Comparison of ENCODE assay signal across 13 cellular contexts in the genomic region with DNA sequence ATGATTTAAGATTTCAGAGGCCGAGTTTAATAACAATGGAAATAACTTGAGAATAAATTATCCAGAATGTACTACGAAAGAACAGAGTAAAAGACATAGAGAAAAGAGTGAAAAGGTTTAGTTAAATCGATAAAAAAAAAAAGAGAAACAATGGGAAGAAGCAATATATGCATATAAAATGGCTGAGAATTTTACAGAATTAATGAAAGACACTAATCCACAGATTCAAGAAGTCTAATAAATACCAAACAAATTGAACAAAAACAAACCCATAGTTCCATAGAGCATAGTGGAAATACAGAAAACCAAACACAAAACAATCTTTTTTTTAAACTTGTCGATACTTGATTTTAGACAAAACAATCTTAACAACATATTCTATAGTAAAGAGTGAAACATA. TPM values are rescaled to one million over a fixed set of nuclear protein-coding genes. Genes with fewer than 3 reads are reported as not detected.
DNase-seq lines count a peak whose midpoint lies in the region; ATAC-seq, FAIRE-seq and TF ChIP-seq lines count a peak whose summit lies in the region.
"Had no signal": no experiment of that assay in that cellular context is flagged by ENCODE, and none has a peak within 500 bp of the region (broad histone marks: within the 10 kb centered on the region; RNA-seq: fewer than 3 reads in every experiment).

No MANE protein-coding gene starts in this region.

- H3K9me1 ChIP-seq in K562 (ENCODE audit: control insufficient read depth, insufficient read depth, low read length), result no peaks in the 10 kb centered on the region

- CTCF ChIA-PET in K562 (lab: Yijun Ruan, JAX; ENCODE audit: low intra/inter-chr PET ratio), result no interaction called here

- H3K36me3 ChIP-seq in Karpas-422 (ENCODE audit: insufficient read depth, low read length), result peaks cover 4% of the 10 kb centered on the region; the same call in 1 of the 2 replicates
- peaks cover 2% of the 10 kb centered on the region; the same call in 1 of the 3 replicates for H3K36me3 ChIP-seq in K562 (ENCODE audit: control insufficient read depth, insufficient read depth, low read length)
- no peaks in the 10 kb centered on the region for H3K36me3 ChIP-seq in neural cell (ENCODE audit: insufficient read depth, low read length)

- no peak for TF ChIP-seq POLR2A in K562 (conservative IDR thresholded peaks at IDR 0.05)

- H3K27ac Mint-ChIP-seq in T-helper 1 cell treated with Interleukin-12 subunit alpha and Interleukin-12 subunit beta and Interleukin-4 antibody, amounts not matched to agents 30 μg/mL and 1 μg/mL, for 36 hours, result peak overlapping the region; percentile 13

- TF ChIP-seq RAD21 in K562 (CRISPR knock-in tag; conservative IDR thresholded peaks at IDR 0.05 in 1 of 2, IDR thresholded peaks at IDR 0.05 in 1 of 2) (no peak), neural cell (conservative IDR thresholded peaks at IDR 0.05) (no peak)

- WGBS in K562 (ENCODE audit: insufficient coverage, low coverage, missing lambda C conversion rate), result 66% methylated on average over 4 of the region's 4 CpGs

- intact Hi-C loops in K562 (cut with micrococcal nuclease), result no loop called here

- H4K20me1 ChIP-seq in Karpas-422 (ENCODE audit: insufficient read depth, low read depth, low read length) (no peaks in the 10 kb centered on the region), K562 (replicated peaks; ENCODE audit: control insufficient read depth, insufficient read depth, low read length) (no peaks in the 10 kb centered on the region), neural cell (ENCODE audit: insufficient read depth) (no peaks in the 10 kb centered on the region)

- H3K36me3 Mint-ChIP-seq in T-helper 1 cell treated with Interleukin-12 subunit alpha and Interleukin-12 subunit beta and Interleukin-4 antibody, amounts not matched to agents 30 μg/mL and 1 μg/mL, for 36 hours (ENCODE audit: low read depth), result peaks cover 2% of the 10 kb centered on the region

- TF ChIP-seq CTCF in K562 (IDR thresholded peaks at IDR 0.05 in 2 of 3, conservative IDR thresholded peaks at IDR 0.05 in 1 of 3; ENCODE audit: insufficient read depth in 2 of 3, low read depth in 1 of 3, low read length in 3 of 3) (no peak), neural cell (IDR thresholded peaks at IDR 0.05; ENCODE audit: poor library complexity, severe bottlenecking) (no peak)

- H3K4me3 ChIP-seq in Karpas-422 (ENCODE audit: low read length) (peak overlapping the region; percentile 96), K562 (no peak overlapping the region), neural cell (ENCODE audit: low read length) (peak overlapping the region; percentile 88)

- no peak for ATAC-seq in K562
- no peak for ATAC-seq in GM19395 (IDR thresholded peaks at IDR 0.05; ENCODE audit: unreplicated experiment)

- H3K27ac ChIP-seq in Karpas-422 (ENCODE audit: low read length), result peak overlapping the region; percentile 60; the same call in 1 of the 2 replicates
- H3K27ac ChIP-seq in K562 (ENCODE audit: extremely low read depth, low read depth, low read length), result no peak overlapping the region
- no peak overlapping the region for H3K27ac ChIP-seq in neural cell (ENCODE audit: low read length)

- no peak for TF ChIP-seq EP300 in K562 (IDR thresholded peaks at IDR 0.05; ENCODE audit: low read length)
- TF ChIP-seq EP300 in neural cell (conservative IDR thresholded peaks at IDR 0.05; ENCODE audit: poor library complexity, severe bottlenecking), result no peak

- FAIRE-seq in K562 (lab: Jason Lieb, UNC), result no peak
- FAIRE-seq: G401.6 had no signal

- H3K4me1 Mint-ChIP-seq in T-helper 1 cell treated with Interleukin-12 subunit alpha and Interleukin-12 subunit beta and Interleukin-4 antibody, amounts not matched to agents 30 μg/mL and 1 μg/mL, for 36 hours (ENCODE audit: low read depth), result peaks cover 33% of the 10 kb centered on the region

- no peak for DNase-seq in T-helper 1 cell
- no peak for DNase-seq in Karpas-422
- no peak for DNase-seq in K562 (ENCODE audit: extremely low read depth in 1 of 4, low spot score in 3 of 4)
- no peak for DNase-seq in SK-N-DZ (ENCODE audit: low spot score)
- DNase-seq in DMS53 treated with DMSO at 0.1 percent for 48 hours (lab: John Stamatoyannopoulos, UW; ENCODE audit: unreplicated experiment), result no peak
- DNase-seq: 8988T; activated CD4-positive, CD25-positive, alpha-beta regulatory T cell; GOT3; NCI-H345 had no signal

- peak overlapping the region; percentile 96 for H3K4me3 Mint-ChIP-seq in T-helper 1 cell treated with Interleukin-12 subunit alpha and Interleukin-12 subunit beta and Interleukin-4 antibody, amounts not matched to agents 30 μg/mL and 1 μg/mL, for 36 hours

- in situ Hi-C loops in K562 (cut with MboI), result no loop called here

- H3K27me3 Mint-ChIP-seq in T-helper 1 cell treated with Interleukin-12 subunit alpha and Interleukin-12 subunit beta and Interleukin-4 antibody, amounts not matched to agents 30 μg/mL and 1 μg/mL, for 36 hours (ENCODE audit: low read depth), result no peaks in the 10 kb centered on the region

- H3K79me2 ChIP-seq in Karpas-422 (ENCODE audit: low read length) (peaks cover 96% of the 10 kb centered on the region), K562 (ENCODE audit: control insufficient read depth, insufficient read depth, low read length) (peaks cover 89% of the 10 kb centered on the region), neural cell (replicated peaks; ENCODE audit: insufficient read depth, low read length) (peaks cover 83% of the 10 kb centered on the region)

- H3F3A ChIP-seq in neural cell (ENCODE audit: insufficient read depth, low read length, poor library complexity, severe bottlenecking), result no peaks in the 10 kb centered on the region

- peak overlapping the region; percentile 92 for H3K9ac ChIP-seq in Karpas-422 (ENCODE audit: low read length)
- no peak overlapping the region; a peak in 1 of 4 replicates for H3K9ac ChIP-seq in K562 (ENCODE audit: insufficient read depth in 1 of 2, low read depth in 2 of 2, low read length in 2 of 2)
- H3K9ac ChIP-seq in neural cell (ENCODE audit: low read length), result no peak overlapping the region

- H3K9me3 ChIP-seq in Karpas-422 (ENCODE audit: low read length), result no peaks in the 10 kb centered on the region
- H3K9me3 ChIP-seq in K562 (replicated peaks; ENCODE audit: control insufficient read depth, insufficient read depth, low read depth, low read length), result no peaks in the 10 kb centered on the region
- no peaks in the 10 kb centered on the region for H3K9me3 ChIP-seq in neural cell (ENCODE audit: low read length)

- H3K9me2 ChIP-seq in Karpas-422 (replicated peaks; ENCODE audit: insufficient read depth, low read length) (no peaks in the 10 kb centered on the region), neural cell (ENCODE audit: insufficient read depth, low read length) (no peaks in the 10 kb centered on the region)

- POLR2A ChIA-PET in K562 (lab: Yijun Ruan, JAX), result no interaction called here

- H3K4me1 ChIP-seq in Karpas-422 (ENCODE audit: low read length) (peaks cover 39% of the 10 kb centered on the region), K562 (replicated peaks in 1 of 2; ENCODE audit: control insufficient read depth in 2 of 2, insufficient read depth in 2 of 2, low read length in 2 of 2) (peaks cover 6 to 9% of the 10 kb centered on the region in 2 experiments)

- no TSS peak for BruUV-seq in K562 (replicated peaks; lab: Mats Ljungman, UMichigan)

- H3K27me3 ChIP-seq in Karpas-422 (ENCODE audit: low read length) (no peaks in the 10 kb centered on the region), K562 (ENCODE audit: control insufficient read depth in 2 of 2, insufficient read depth in 2 of 2, low read length in 2 of 2) (no peaks in the 10 kb centered on the region), neural cell (ENCODE audit: insufficient read depth, low read depth, low read length) (no peaks in the 10 kb centered on the region)

- H3K9me3 Mint-ChIP-seq in T-helper 1 cell treated with Interleukin-12 subunit alpha and Interleukin-12 subunit beta and Interleukin-4 antibody, amounts not matched to agents 30 μg/mL and 1 μg/mL, for 36 hours, result no peaks in the 10 kb centered on the region

- no peak overlapping the region for H2AFZ ChIP-seq in Karpas-422 (ENCODE audit: low read length)
- no peak overlapping the region for H2AFZ ChIP-seq in K562 (ENCODE audit: low read depth, low read length)
- no peak overlapping the region for H2AFZ ChIP-seq in neural cell (ENCODE audit: low read depth, low read length)

- H3K4me2 ChIP-seq in Karpas-422 (ENCODE audit: low read depth, low read length, poor library complexity, severe bottlenecking) (peak overlapping the region; percentile 76), K562 (ENCODE audit: insufficient read depth, low read length) (peak overlapping the region; percentile 84), neural cell (ENCODE audit: low read length) (peak overlapping the region; percentile 100)

RNA-seq across cellular contexts. Expression of gene PSME3IP1, which starts 1.7 kb away (rescaled TPM):
- total RNA-seq in Karpas-422 (2014; rRNA removed; shearing (Covaris generic); ENCODE audit: low replicate concordance), result 84.0 and 98.4 TPM in 2 replicates
- total RNA-seq in K562 (2011; cell fraction: chromatin; rRNA removed; ENCODE audit: low replicate concordance), result 53.9 and 134 TPM in 2 replicates
- total RNA-seq in K562 (2011; cell fraction: nucleolus; rRNA removed), result 46.7 and 60.7 TPM in 2 replicates
- 71.6 and 104 TPM in 2 replicates for total RNA-seq in K562 (2011; cell fraction: nucleoplasm; rRNA removed)
- total RNA-seq in K562 (2014; rRNA removed) (76.9 and 85.5 TPM in 2 replicates), K562 (2014; rRNA removed; fragmentation: Illumina TruSeq; extraction: Trizol) (143 and 167 TPM in 2 replicates), K562 (2015; rRNA removed; fragmentation: Illumina TruSeq; extraction: Trizol) (147 and 158 TPM in 2 replicates), K562 (2021) (104 and 106 TPM in 2 replicates)
- polyA plus RNA-seq in K562 (2011; rRNA removed) (115 and 144 TPM in 2 replicates), K562 (2014; fragmentation: Illumina TruSeq; extraction: Trizol) (155 and 187 TPM in 2 replicates), K562 (2014; fragmentation: Nextera tagmentation; extraction: Ambion mirVana) (100 to 1,000 TPM in 1 of 2 experiments, 10 to 100 TPM in 1; 63.8 to 142 TPM), K562 (2014; rRNA removed) (146 and 152 TPM in 2 replicates), neural cell (146 and 167 TPM in 2 replicates)
- 132 and 144 TPM in 2 replicates for polyA plus RNA-seq in K562 (2011; cell fraction: cytosol; rRNA removed)
- 251 and 259 TPM in 2 replicates for polyA plus RNA-seq in K562 (2011; cell fraction: nucleus; rRNA removed)
- 88.6 and 121 TPM in 2 replicates for polyA plus RNA-seq in K562 (2012)
- 78.0 and 80.4 TPM in 2 replicates for polyA minus RNA-seq in K562 (2011; rRNA and poly(A)+ RNA removed)
- polyA minus RNA-seq in K562 (2011; cell fraction: cytosol; rRNA and poly(A)+ RNA removed), result 45.1 and 48.8 TPM in 2 replicates
- polyA minus RNA-seq in K562 (2011; cell fraction: nucleus; rRNA and poly(A)+ RNA removed), result 40.8 and 66.0 TPM in 2 replicates
- polyA minus RNA-seq in neural cell, result 143 and 151 TPM in 2 replicates
- 164 and 204 TPM in 2 replicates for polyA plus RNA-seq in SK-N-DZ (2014; cell fraction: cytosol; rRNA removed)
- 193 and 200 TPM in 2 replicates for polyA plus RNA-seq in SK-N-DZ (2014; cell fraction: nucleus; rRNA removed)

RNA-seq across cellular contexts. Expression of gene RSPRY1, which starts 2.0 kb away (rescaled TPM):
- total RNA-seq in Karpas-422 (2014; rRNA removed; shearing (Covaris generic); ENCODE audit: low replicate concordance), result 23.7 and 26.4 TPM in 2 replicates
- 60.1 and 86.3 TPM in 2 replicates for total RNA-seq in K562 (2011; cell fraction: chromatin; rRNA removed; ENCODE audit: low replicate concordance)
- 29.9 and 41.0 TPM in 2 replicates for total RNA-seq in K562 (2011; cell fraction: nucleolus; rRNA removed)
- total RNA-seq in K562 (2011; cell fraction: nucleoplasm; rRNA removed), result 44.0 and 48.0 TPM in 2 replicates
- 14.5 and 20.0 TPM in 2 replicates for total RNA-seq in K562 (2014; rRNA removed)
- total RNA-seq in K562 (2014; rRNA removed; fragmentation: Illumina TruSeq; extraction: Trizol), result 25.5 and 26.3 TPM in 2 replicates
- total RNA-seq in K562 (2015; rRNA removed; fragmentation: Illumina TruSeq; extraction: Trizol), result 25.2 and 27.8 TPM in 2 replicates
- total RNA-seq in K562 (2021), result 20.8 and 22.7 TPM in 2 replicates
- polyA plus RNA-seq in K562 (2011; rRNA removed), result 25.4 and 28.0 TPM in 2 replicates
- polyA plus RNA-seq in K562 (2011; cell fraction: cytosol; rRNA removed), result 10.7 and 15.7 TPM in 2 replicates
- polyA plus RNA-seq in K562 (2011; cell fraction: nucleus; rRNA removed), result 21.4 and 28.5 TPM in 2 replicates
- 11.1 and 11.4 TPM in 2 replicates for polyA plus RNA-seq in K562 (2012)
- polyA plus RNA-seq in K562 (2014; fragmentation: Illumina TruSeq; extraction: Trizol), result 17.6 and 23.1 TPM in 2 replicates
- 10 to 100 TPM; 10.2 to 13.4 TPM for polyA plus RNA-seq in K562 (2014; fragmentation: Nextera tagmentation; extraction: Ambion mirVana)
- 15.0 and 17.5 TPM in 2 replicates for polyA plus RNA-seq in K562 (2014; rRNA removed)
- polyA minus RNA-seq in K562 (2011; rRNA and poly(A)+ RNA removed), result 61.4 and 62.4 TPM in 2 replicates
- 31.9 and 34.4 TPM in 2 replicates for polyA minus RNA-seq in K562 (2011; cell fraction: cytosol; rRNA and poly(A)+ RNA removed)
- 26.1 and 51.2 TPM in 2 replicates for polyA minus RNA-seq in K562 (2011; cell fraction: nucleus; rRNA and poly(A)+ RNA removed)
- polyA plus RNA-seq in neural cell, result 62.0 and 69.8 TPM in 2 replicates
- 101 and 116 TPM in 2 replicates for polyA minus RNA-seq in neural cell
- polyA plus RNA-seq in SK-N-DZ (2014; cell fraction: cytosol; rRNA removed), result 50.0 and 52.9 TPM in 2 replicates
- polyA plus RNA-seq in SK-N-DZ (2014; cell fraction: nucleus; rRNA removed), result 45.0 and 47.6 TPM in 2 replicates
